In the genomic region with DNA sequence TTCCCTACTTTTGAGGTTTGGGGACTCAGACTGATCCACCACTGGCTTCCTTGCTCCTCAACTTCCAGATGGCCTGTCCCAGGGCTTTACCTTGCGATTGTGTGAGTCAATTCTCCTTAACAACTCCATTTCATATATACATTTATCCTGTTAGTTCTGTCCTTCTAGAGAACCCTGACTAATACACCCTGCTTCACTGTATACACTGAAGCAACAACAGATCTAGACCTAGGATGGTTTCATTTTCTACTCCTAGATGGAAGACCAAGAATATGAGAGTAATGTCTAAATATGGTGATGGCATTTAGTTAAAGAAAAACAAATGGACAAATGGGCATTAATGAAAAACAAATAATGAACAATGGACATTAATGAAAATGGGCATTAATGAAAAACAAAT, we compare ENCODE assay signal across 9 cellular contexts.
"Had no signal": no experiment of that assay in that cellular context is flagged by ENCODE, and none has a peak within 500 bp of the region (broad histone marks: within the 10 kb centered on the region; RNA-seq: fewer than 3 reads in every experiment).

No MANE protein-coding gene starts in this region.

- H3K4me1 ChIP-seq: HAP-1 had no signal

- H3K4me2 ChIP-seq: KMS-11 had no signal

- DNase-seq: GM23248, GOT3, H7, HFFc6, KBM-7 had no signal

- ATAC-seq: HCT116 had no signal

- H3K4me3 ChIP-seq: GM23248, HAP-1 had no signal

- H3K36me3 ChIP-seq: HAP-1 had no signal

- FAIRE-seq: HTR-8/SVneo had no signal

- H2AFZ ChIP-seq: GM23248 had no signal

- H3K9ac ChIP-seq: GM23248, KMS-11 had no signal

- H3K9me3 ChIP-seq: HAP-1 had no signal

- H3K27ac ChIP-seq: GM23248, KMS-11 had no signal
